10 cellular contexts compared by ENCODE assay signal in the genomic region with DNA sequence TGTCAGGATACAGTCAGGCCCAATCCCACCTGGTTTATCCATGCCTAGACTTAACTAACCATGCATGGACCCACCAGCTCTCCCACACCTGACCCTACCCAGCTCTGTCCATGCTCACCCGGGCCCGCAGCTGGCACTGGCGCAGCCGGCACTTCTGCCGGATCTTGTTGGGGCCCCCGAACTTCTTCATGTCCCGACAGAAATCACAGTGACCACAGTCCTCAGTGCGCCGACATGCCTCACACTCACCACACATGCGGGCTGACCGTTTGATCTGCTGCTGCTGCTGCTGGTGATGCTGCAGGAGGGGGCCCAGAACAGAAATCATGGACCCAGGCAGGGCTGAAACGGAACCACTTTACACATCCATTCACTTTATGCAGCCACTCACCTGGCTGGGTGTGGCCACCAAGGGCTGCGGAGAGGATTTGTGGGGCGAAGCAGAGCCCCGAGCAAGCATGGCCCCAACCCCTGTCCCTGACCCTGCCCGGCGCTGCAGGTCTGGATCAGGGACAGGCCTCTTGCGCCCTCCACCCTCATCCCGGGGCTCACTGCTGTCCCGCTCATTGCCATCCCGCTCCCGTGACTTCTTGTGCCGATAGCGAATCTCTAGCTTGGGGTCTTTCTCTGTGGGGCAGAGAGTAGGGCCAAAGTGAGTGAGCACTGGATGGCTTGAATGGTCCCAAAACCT. TPM values are rescaled to one million over a fixed set of nuclear protein-coding genes. Genes with fewer than 3 reads are reported as not detected.
DNase-seq lines count a peak whose midpoint lies in the region; ATAC-seq and TF ChIP-seq lines count a peak whose summit lies in the region.
"Had no signal": no experiment of that assay in that cellular context is flagged by ENCODE, and none has a peak within 500 bp of the region (broad histone marks: within the 10 kb centered on the region; RNA-seq: fewer than 3 reads in every experiment).

No MANE protein-coding gene starts in this region.

- H3K36me3 Mint-ChIP-seq in CD4-positive, CD25-positive, alpha-beta regulatory T cell = peaks cover 39% of the 10 kb centered on the region
- peaks cover 44% of the 10 kb centered on the region for H3K36me3 Mint-ChIP-seq in activated naive CD8-positive, alpha-beta T cell treated with anti-CD3 and anti-CD28 coated beads, Interleukin-2, amount 50 U/mL, for 24 hours (ENCODE audit: low read depth)
- peaks cover 0 to 34% (median 20%) of the 10 kb centered on the region in 3 donors for H3K36me3 Mint-ChIP-seq in naive thymus-derived CD8-positive, alpha-beta T cell

- no peaks in the 10 kb centered on the region for H3K9me3 ChIP-seq in CD4-positive, CD25-positive, alpha-beta regulatory T cell (ENCODE audit: control insufficient read depth in 2 of 2, low read length in 2 of 2)

- H3K4me1 Mint-ChIP-seq in CD4-positive, CD25-positive, alpha-beta regulatory T cell = peaks cover 0 to 56% (median 22%) of the 10 kb centered on the region in 4 donors
- peaks cover 34% of the 10 kb centered on the region for H3K4me1 Mint-ChIP-seq in activated naive CD8-positive, alpha-beta T cell treated with anti-CD3 and anti-CD28 coated beads, Interleukin-2, amount 50 U/mL, for 24 hours
- H3K4me1 Mint-ChIP-seq in naive thymus-derived CD8-positive, alpha-beta T cell = peaks cover 23 to 50% (median 40%) of the 10 kb centered on the region in 4 donors

- TF ChIP-seq CTCF in HL-60 (IDR thresholded peaks at IDR 0.05; ENCODE audit: insufficient read depth, low read length) = no peak

- DNase-seq in CD4-positive, CD25-positive, alpha-beta regulatory T cell = no peak
- DNase-seq in HL-60 (ENCODE audit: low read depth in 1 of 2, low spot score in 1 of 2) (no peak), cerebellar nuclear complex (lab: John Stamatoyannopoulos, UW) (no peak), NCI-H226 (no peak), COLO829 (ENCODE audit: low spot score) (no peak), NCI-H526 (lab: John Stamatoyannopoulos, UW) (no peak)
- DNase-seq in activated naive CD8-positive, alpha-beta T cell treated with anti-CD3 and anti-CD28 coated beads, Interleukin-2, amount 50 U/mL, for 24 hours = no peak
- DNase-seq in naive thymus-derived CD8-positive, alpha-beta T cell = peak in 1 of 10 donors; percentile 63
- DNase-seq: DMS79 had no signal

- POLR2A ChIA-PET in naive thymus-derived CD8-positive, alpha-beta T cell (lab: Charles Lee) = no interaction called here

- H3K27ac Mint-ChIP-seq in CD4-positive, CD25-positive, alpha-beta regulatory T cell = peak overlapping the region in 2 of 3 donors; percentile 66 to 83
- no peak overlapping the region for H3K27ac Mint-ChIP-seq in activated naive CD8-positive, alpha-beta T cell treated with anti-CD3 and anti-CD28 coated beads, Interleukin-2, amount 50 U/mL, for 24 hours
- peak overlapping the region in 8 of 10 donors; percentile 49 to 100 (median 84) for H3K27ac Mint-ChIP-seq in naive thymus-derived CD8-positive, alpha-beta T cell

- H3K4me1 ChIP-seq in CD4-positive, CD25-positive, alpha-beta regulatory T cell (ENCODE audit: control insufficient read depth, insufficient read depth, low read length, poor library complexity, severe bottlenecking) = peaks cover 26% of the 10 kb centered on the region

- H3K9me3 Mint-ChIP-seq in CD4-positive, CD25-positive, alpha-beta regulatory T cell = no peaks in the 10 kb centered on the region
- H3K9me3 Mint-ChIP-seq in activated naive CD8-positive, alpha-beta T cell treated with anti-CD3 and anti-CD28 coated beads, Interleukin-2, amount 50 U/mL, for 24 hours = no peaks in the 10 kb centered on the region
- no peaks in the 10 kb centered on the region for H3K9me3 Mint-ChIP-seq in naive thymus-derived CD8-positive, alpha-beta T cell

- H3K27ac ChIP-seq in CD4-positive, CD25-positive, alpha-beta regulatory T cell (ENCODE audit: insufficient read depth, low read length, poor library complexity, severe bottlenecking) = no peak overlapping the region
- no peak overlapping the region for H3K27ac ChIP-seq in HL-60 (replicated peaks)

- no peak for ATAC-seq in CD4-positive, CD25-positive, alpha-beta regulatory T cell (ENCODE audit: low read depth in 2 of 2)
- ATAC-seq in activated naive CD8-positive, alpha-beta T cell treated with anti-CD3 and anti-CD28 coated beads, Interleukin-2, amount 50 U/mL, for 24 hours = no peak
- ATAC-seq in naive thymus-derived CD8-positive, alpha-beta T cell = no peak
- ATAC-seq: left cardiac atrium had no signal

- no peak overlapping the region for H3K4me3 ChIP-seq in CD4-positive, CD25-positive, alpha-beta regulatory T cell (ENCODE audit: low read depth, low read length)
- peak overlapping the region; percentile 85; the same call in 1 of the 2 replicates for H3K4me3 ChIP-seq in HL-60 (replicated peaks; ENCODE audit: insufficient read depth, low read length)

- peaks cover 28% of the 10 kb centered on the region for H3K36me3 ChIP-seq in CD4-positive, CD25-positive, alpha-beta regulatory T cell (ENCODE audit: control insufficient read depth, insufficient read depth, low read length)

- no peaks in the 10 kb centered on the region for H3K27me3 Mint-ChIP-seq in CD4-positive, CD25-positive, alpha-beta regulatory T cell
- no peaks in the 10 kb centered on the region for H3K27me3 Mint-ChIP-seq in activated naive CD8-positive, alpha-beta T cell treated with anti-CD3 and anti-CD28 coated beads, Interleukin-2, amount 50 U/mL, for 24 hours
- no peaks in the 10 kb centered on the region for H3K27me3 Mint-ChIP-seq in naive thymus-derived CD8-positive, alpha-beta T cell

- H3K4me3 Mint-ChIP-seq in CD4-positive, CD25-positive, alpha-beta regulatory T cell = peak overlapping the region; percentile 96 to 100 (median 100)
- H3K4me3 Mint-ChIP-seq in activated naive CD8-positive, alpha-beta T cell treated with anti-CD3 and anti-CD28 coated beads, Interleukin-2, amount 50 U/mL, for 24 hours = peak overlapping the region; percentile 100
- peak overlapping the region; percentile 85 to 100 (median 99) for H3K4me3 Mint-ChIP-seq in naive thymus-derived CD8-positive, alpha-beta T cell

- H3K27me3 ChIP-seq in CD4-positive, CD25-positive, alpha-beta regulatory T cell (ENCODE audit: control insufficient read depth, insufficient read depth, low read length) = no peaks in the 10 kb centered on the region
- no peaks in the 10 kb centered on the region for H3K27me3 ChIP-seq in HL-60 (ENCODE audit: insufficient read depth, poor library complexity, severe bottlenecking)

RNA-seq across cellular contexts. Expression of a gene that starts 1.7 kb away (rescaled TPM):
- 141 TPM for total RNA-seq in CD4-positive, CD25-positive, alpha-beta regulatory T cell
- 10 to 100 TPM; 52.9 to 67.9 (median 62.8) TPM for polyA plus RNA-seq in CD4-positive, CD25-positive, alpha-beta regulatory T cell
- total RNA-seq in naive thymus-derived CD8-positive, alpha-beta T cell = 100 to 1,000 TPM; 159 to 171 TPM
- polyA plus RNA-seq in naive thymus-derived CD8-positive, alpha-beta T cell = 10 to 100 TPM; 52.2 to 84.7 (median 59.8) TPM

RNA-seq across cellular contexts. Expression of a gene that starts 4.5 kb away (rescaled TPM):
- total RNA-seq in CD4-positive, CD25-positive, alpha-beta regulatory T cell = 94.4 TPM
- polyA plus RNA-seq in CD4-positive, CD25-positive, alpha-beta regulatory T cell = 10 to 100 TPM; 25.2 to 28.8 (median 28.1) TPM
- total RNA-seq in naive thymus-derived CD8-positive, alpha-beta T cell = 100 to 1,000 TPM; 121 to 123 TPM
- polyA plus RNA-seq in naive thymus-derived CD8-positive, alpha-beta T cell = 10 to 100 TPM; 22.5 to 39.9 (median 25.2) TPM

RNA-seq across cellular contexts. Expression of a gene that starts 19.5 kb away (rescaled TPM):
- 0.35 TPM for total RNA-seq in CD4-positive, CD25-positive, alpha-beta regulatory T cell
- polyA plus RNA-seq in CD4-positive, CD25-positive, alpha-beta regulatory T cell = under 1 TPM in 1 of 4 donors, not detected in 3; 0.27 TPM
- total RNA-seq in naive thymus-derived CD8-positive, alpha-beta T cell = 1 to 10 TPM; 1.2 TPM
- polyA plus RNA-seq in naive thymus-derived CD8-positive, alpha-beta T cell = under 1 TPM in 2 of 3 donors, not detected in 1; 0.31 to 0.57 TPM
